Comparison of ENCODE assay signal across 15 cellular contexts in genomic region chr17:34442387-34443111, GRCh38.
DNase-seq lines count a peak whose midpoint lies in the region; ATAC-seq and TF ChIP-seq lines count a peak whose summit lies in the region.
"Had no signal": no experiment of that assay in that cellular context is flagged by ENCODE, and none has a peak within 500 bp of the region (broad histone marks: within the 10 kb centered on the region; RNA-seq: fewer than 3 reads in every experiment).

No MANE protein-coding gene starts in this region.

- WGBS in stomach, 5 donors, result 51 to 58% (median 53%) methylated on average over 10 of the region's 10 CpGs

- no peaks in the 10 kb centered on the region for H3K36me3 ChIP-seq in stomach

- intact Hi-C loops in left cardiac atrium (cut with DNase I), result no loop called here
- intact Hi-C loops in stomach (cut with DNase I; ENCODE audit: low total_unique reads), result no loop called here

- DNase-seq in NCI-H2107 treated with DMSO at 0.1 percent for 48 hours (lab: John Stamatoyannopoulos, UW; ENCODE audit: unreplicated experiment) (peak; percentile 55), NCI-H2107 (lab: John Stamatoyannopoulos, UW) (no peak), NCI-H2227 (lab: John Stamatoyannopoulos, UW; ENCODE audit: unreplicated experiment) (peak; percentile 24), left cardiac atrium (peak; percentile 33), putamen (ENCODE audit: low spot score) (peak; percentile 68), stomach (no peak)
- no peak for DNase-seq in stimulated activated CD4-positive, alpha-beta T cell treated with anti-CD3 and anti-CD28 coated beads, Interleukin-4, amount 100 ng/mL, for 24 hours
- DNase-seq: C1 segment of cervical spinal cord, DND-41, H9, NCI-H2081 treated with DMSO at 0.1 percent for 48 hours, NCI-H446 treated with DMSO at 0.1 percent for 48 hours, NCI-H774, PC-9 had no signal

- H3K9me3 ChIP-seq in stomach, result no peaks in the 10 kb centered on the region

- peak; percentile 47 to 74 for ATAC-seq in left cardiac atrium
- ATAC-seq: GM12878 had no signal

- H3K27me3 ChIP-seq in stomach, result peaks cover 0 to 57% (median 14%) of the 10 kb centered on the region in 3 donors

- no peak overlapping the region for H3K27ac ChIP-seq in stomach
- H3K27ac ChIP-seq: PC-9 had no signal

- TF ChIP-seq CTCF in stomach (IDR thresholded peaks at IDR 0.05), result no peak

- no peaks in the 10 kb centered on the region for H3K4me1 ChIP-seq in stomach

- no peak for TF ChIP-seq EP300 in stomach (IDR thresholded peaks at IDR 0.05)

- TF ChIP-seq POLR2A in stomach (IDR thresholded peaks at IDR 0.05), result no peak

- no peak overlapping the region for H3K4me3 ChIP-seq in stomach
- H3K4me3 ChIP-seq: GM12878, PC-9 had no signal

Comparison
In these comparisons a context has a peak if more than half of its experiments do, and no peak if none do; other contexts are left out.
1. DNase-seq: peak in NCI-H2107 treated with DMSO at 0.1 percent for 48 hours (single experiment), NCI-H2227 (single experiment), left cardiac atrium (single experiment) and putamen (single experiment); none in NCI-H2107 (single experiment), stimulated activated CD4-positive, alpha-beta T cell treated with anti-CD3 and anti-CD28 coated beads, Interleukin-4, amount 100 ng/mL, for 24 hours (single experiment) and stomach (single experiment).